ENCODE assay signal across 1 cellular context in the genomic region with DNA sequence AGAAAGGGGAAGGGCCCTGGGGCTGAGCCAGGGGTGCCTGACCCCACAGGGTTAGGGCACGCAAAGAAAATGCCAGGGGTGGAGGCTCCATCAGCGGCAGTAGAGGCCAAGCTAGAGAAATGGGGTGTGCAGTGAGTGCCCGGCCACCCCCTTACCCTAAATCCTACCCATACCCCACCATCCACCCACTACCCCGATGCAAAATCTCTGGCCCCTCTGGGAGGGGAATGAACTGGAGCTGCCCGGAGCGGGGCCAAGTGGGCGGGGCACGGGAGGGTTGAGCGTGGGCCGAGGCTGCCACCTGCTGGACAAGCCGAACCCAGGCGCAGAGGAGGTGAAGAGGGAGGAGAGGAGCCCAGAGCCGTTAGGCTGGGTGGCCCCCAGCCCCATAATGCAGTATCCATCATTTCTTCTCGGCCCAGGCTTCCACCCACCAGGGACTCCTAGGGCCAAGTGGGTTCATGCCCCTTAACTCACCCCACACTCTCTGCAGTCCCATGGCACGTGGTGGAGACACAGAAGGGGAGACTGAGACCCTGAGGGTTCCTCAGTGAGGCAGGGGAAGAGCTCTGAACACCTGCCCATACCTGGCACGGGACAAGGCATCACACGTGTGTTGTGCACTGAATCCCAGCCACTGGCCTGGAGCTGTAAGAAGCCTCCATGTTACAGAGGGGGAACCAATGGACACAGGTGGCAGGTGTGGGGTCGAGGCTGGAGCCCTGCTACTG.
TF ChIP-seq lines count a peak whose summit lies in the region.

No MANE protein-coding gene starts in this region.

TF ChIP-seq in H1, 55 proteins besides CTCF, POLR2A, EP300 and RAD21:
- no peak for TF ChIP-seq HDAC6 (IDR thresholded peaks at IDR 0.05; ENCODE audit: low read depth, low read length)
- no peak for TF ChIP-seq TAF1 (IDR thresholded peaks at IDR 0.05; ENCODE audit: low read depth, low read length)
- TF ChIP-seq SIRT6 (IDR thresholded peaks at IDR 0.05; ENCODE audit: low read length), result no peak
- no peak for TF ChIP-seq BACH1 (IDR thresholded peaks at IDR 0.05; ENCODE audit: low read length)
- peak; percentile 22; the same call in 1 of the 2 replicates for TF ChIP-seq EGR1 (IDR thresholded peaks at IDR 0.05; ENCODE audit: borderline replicate concordance, low read depth, low read length)
- no peak for TF ChIP-seq TCF12 (IDR thresholded peaks at IDR 0.05; ENCODE audit: low read depth, low read length)
- TF ChIP-seq ASH2L (IDR thresholded peaks at IDR 0.05; ENCODE audit: low read length), result no peak
- TF ChIP-seq HDAC2 (IDR thresholded peaks at IDR 0.05; ENCODE audit: borderline replicate concordance in 1 of 2, low read depth in 2 of 2, low read length in 2 of 2), result no peak
- no peak for TF ChIP-seq CBX8 (IDR thresholded peaks at IDR 0.05; ENCODE audit: borderline replicate concordance, low read depth, low read length)
- no peak; the same call in 1 of the 2 replicates for TF ChIP-seq SP4 (IDR thresholded peaks at IDR 0.05; ENCODE audit: low read length)
- no peak for TF ChIP-seq KDM1A (IDR thresholded peaks at IDR 0.05; ENCODE audit: borderline replicate concordance, low read length)
- 0 out of 2 replicates have a peak, but pooled peaks have one; percentile 38 for TF ChIP-seq SP1 (IDR thresholded peaks at IDR 0.05; ENCODE audit: low read depth, low read length)
- TF ChIP-seq ZNF274 (IDR thresholded peaks at IDR 0.05; ENCODE audit: borderline replicate concordance, extremely low read depth, low read length), result no peak
- no peak for TF ChIP-seq RFX5 (IDR thresholded peaks at IDR 0.05; ENCODE audit: borderline replicate concordance, low read depth, low read length)
